In the genomic region with DNA sequence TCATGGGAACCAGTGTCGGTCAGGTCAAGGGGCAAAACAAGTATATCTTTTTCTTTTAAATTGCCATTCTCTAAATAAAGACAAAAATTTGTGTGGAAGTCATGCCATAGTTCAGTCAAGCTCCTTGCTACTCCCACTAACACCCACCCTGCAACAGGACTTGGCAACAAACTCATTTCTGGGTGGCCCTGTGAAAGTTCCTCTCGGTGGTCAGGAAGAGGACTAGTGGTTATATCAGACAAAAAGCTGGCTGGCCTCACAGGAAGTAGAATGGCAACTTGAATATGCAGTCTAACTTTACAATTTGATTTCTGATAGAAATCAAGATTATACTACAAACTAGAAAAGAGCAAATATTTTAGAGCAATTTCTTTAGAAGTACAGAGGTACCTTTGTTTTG, we compare ENCODE assay signal across 12 cellular contexts. TPM values are rescaled to one million over a fixed set of nuclear protein-coding genes. Genes with fewer than 3 reads are reported as not detected.
DNase-seq lines count a peak whose midpoint lies in the region; ATAC-seq and TF ChIP-seq lines count a peak whose summit lies in the region.
"Had no signal": no experiment of that assay in that cellular context is flagged by ENCODE, and none has a peak within 500 bp of the region (broad histone marks: within the 10 kb centered on the region; RNA-seq: fewer than 3 reads in every experiment).

No MANE protein-coding gene starts in this region.

- peaks cover 67 to 80% (median 75%) of the 10 kb centered on the region in 3 donors for H3K4me1 Mint-ChIP-seq in CD8-positive, alpha-beta memory T cell
- peaks cover 55% of the 10 kb centered on the region for H3K4me1 Mint-ChIP-seq in activated naive CD8-positive, alpha-beta T cell treated with anti-CD3 and anti-CD28 coated beads for 36 hours

- H3K9me2 ChIP-seq in Loucy (replicated peaks; ENCODE audit: low read depth, low read length): no peaks in the 10 kb centered on the region

- no peaks in the 10 kb centered on the region for H3K27me3 Mint-ChIP-seq in CD8-positive, alpha-beta memory T cell
- H3K27me3 Mint-ChIP-seq in activated naive CD8-positive, alpha-beta T cell treated with anti-CD3 and anti-CD28 coated beads for 36 hours: no peaks in the 10 kb centered on the region

- peaks cover 41% of the 10 kb centered on the region for H3K4me1 ChIP-seq in CD8-positive, alpha-beta memory T cell (ENCODE audit: insufficient read depth, low read length)
- H3K4me1 ChIP-seq in Loucy (ENCODE audit: insufficient read depth, low read length, poor library complexity, severe bottlenecking): peaks cover 60% of the 10 kb centered on the region
- H3K4me1 ChIP-seq in psoas muscle: peaks cover 71% of the 10 kb centered on the region
- H3K4me1 ChIP-seq: breast epithelium had no signal

- H3K9ac ChIP-seq in Loucy (ENCODE audit: low read depth, low read length, poor library complexity, severe bottlenecking): peak overlapping the region; percentile 42

- no peaks in the 10 kb centered on the region for H3K27me3 ChIP-seq in CD8-positive, alpha-beta memory T cell (ENCODE audit: insufficient read depth, low read length, poor library complexity, severe bottlenecking)
- no peaks in the 10 kb centered on the region for H3K27me3 ChIP-seq in Loucy (ENCODE audit: insufficient read depth, low read length, poor library complexity, severe bottlenecking)
- H3K27me3 ChIP-seq in psoas muscle (ENCODE audit: insufficient read depth in 3 of 3, low read length in 2 of 3): no peaks in the 10 kb centered on the region
- H3K27me3 ChIP-seq: breast epithelium had no signal

- no peak for TF ChIP-seq CTCF in Loucy (conservative IDR thresholded peaks at IDR 0.05; ENCODE audit: low read length)
- TF ChIP-seq CTCF in psoas muscle (IDR thresholded peaks at IDR 0.05): no peak

- no peak overlapping the region for H3K4me3 ChIP-seq in CD8-positive, alpha-beta memory T cell (ENCODE audit: low read length)
- peak overlapping the region; percentile 39 for H3K4me3 ChIP-seq in Loucy (ENCODE audit: low read length, poor library complexity, severe bottlenecking)
- H3K4me3 ChIP-seq in psoas muscle: no peak overlapping the region
- H3K4me3 ChIP-seq: breast epithelium had no signal

- POLR2A ChIA-PET in CD8-positive, alpha-beta memory T cell (lab: Charles Lee): interaction anchor here (0.7 to 1.5 kb wide), 3 partner anchors 10 to 12 kb away, joined by 3 to 4 read pairs (median 4); partner anchors contain the start of gene DHRS7

- no peak overlapping the region for H3K27ac ChIP-seq in CD8-positive, alpha-beta memory T cell (ENCODE audit: low read depth, low read length)
- peak overlapping the region; percentile 93 for H3K27ac ChIP-seq in psoas muscle
- H3K27ac ChIP-seq: breast epithelium had no signal

- H3K36me3 ChIP-seq in CD8-positive, alpha-beta memory T cell (ENCODE audit: insufficient read depth, low read length): peaks cover 21% of the 10 kb centered on the region
- H3K36me3 ChIP-seq in Loucy (ENCODE audit: insufficient read depth, low read length) (peaks cover 20% of the 10 kb centered on the region; the same call in 1 of the 2 replicates), psoas muscle (ENCODE audit: insufficient read depth in 1 of 2, low read depth in 1 of 2) (peaks cover 19 to 64% of the 10 kb centered on the region in 2 donors)
- H3K36me3 ChIP-seq: breast epithelium had no signal

- H3K79me2 ChIP-seq in Loucy (ENCODE audit: insufficient read depth, low read length): peaks cover 51% of the 10 kb centered on the region

- H3K27ac Mint-ChIP-seq in CD8-positive, alpha-beta memory T cell: peak overlapping the region; percentile 56 to 97 (median 83)
- H3K27ac Mint-ChIP-seq in activated naive CD8-positive, alpha-beta T cell treated with anti-CD3 and anti-CD28 coated beads for 36 hours: peak overlapping the region; percentile 79

- H3K36me3 Mint-ChIP-seq in CD8-positive, alpha-beta memory T cell: peaks cover 14 to 74% (median 18%) of the 10 kb centered on the region in 3 donors
- H3K36me3 Mint-ChIP-seq in activated naive CD8-positive, alpha-beta T cell treated with anti-CD3 and anti-CD28 coated beads for 36 hours: peaks cover 63% of the 10 kb centered on the region

- no peak overlapping the region for H2AFZ ChIP-seq in Loucy (ENCODE audit: low read length)

- peak overlapping the region in 6 of 7 donors; percentile 7 to 78 (median 22) for H3K4me3 Mint-ChIP-seq in CD8-positive, alpha-beta memory T cell
- H3K4me3 Mint-ChIP-seq in activated naive CD8-positive, alpha-beta T cell treated with anti-CD3 and anti-CD28 coated beads for 36 hours: no peak overlapping the region

- WGBS in psoas muscle, 3 donors: 74 to 80% (median 79%) methylated on average over 2 of the region's 2 CpGs

- H3K4me2 ChIP-seq in Loucy (ENCODE audit: low read depth, low read length, poor library complexity, severe bottlenecking): peak overlapping the region; percentile 67

- H3K9me3 Mint-ChIP-seq in CD8-positive, alpha-beta memory T cell: no peaks in the 10 kb centered on the region
- H3K9me3 Mint-ChIP-seq in activated naive CD8-positive, alpha-beta T cell treated with anti-CD3 and anti-CD28 coated beads for 36 hours: no peaks in the 10 kb centered on the region

- peaks cover 10% of the 10 kb centered on the region for H4K20me1 ChIP-seq in Loucy (ENCODE audit: insufficient read depth, low read length, poor library complexity, severe bottlenecking)

- DNase-seq in CD8-positive, alpha-beta memory T cell: peak in 1 of 5 donors; percentile 7
- no peak for DNase-seq in activated naive CD8-positive, alpha-beta T cell treated with anti-CD3 and anti-CD28 coated beads for 36 hours
- DNase-seq in psoas muscle (no peak), T1000 (lab: John Stamatoyannopoulos, UW) (no peak), DMS53 treated with DMSO at 0.1 percent for 48 hours (lab: John Stamatoyannopoulos, UW; ENCODE audit: unreplicated experiment) (no peak), retina (no peak)
- DNase-seq: activated CD4-positive, CD25-positive, alpha-beta regulatory T cell treated with anti-CD3 and anti-CD28 coated beads, Interleukin-2, amount 50 U/mL, for 72 hours; GOT3; NCI-H2171 had no signal

- H3K9me3 ChIP-seq in CD8-positive, alpha-beta memory T cell (ENCODE audit: low read length): no peaks in the 10 kb centered on the region
- no peaks in the 10 kb centered on the region for H3K9me3 ChIP-seq in Loucy (ENCODE audit: insufficient read depth, low read depth, low read length)
- H3K9me3 ChIP-seq in psoas muscle: no peaks in the 10 kb centered on the region
- H3K9me3 ChIP-seq: breast epithelium had no signal

- intact Hi-C loops in psoas muscle (cut with DNase I): no loop called here

- 0 out of 2 replicates have a peak, but pooled peaks cover 7% of the 10 kb centered on the region for H3F3A ChIP-seq in Loucy (ENCODE audit: low read depth)

- CTCF ChIA-PET in CD8-positive, alpha-beta memory T cell (lab: Charles Lee): interaction anchor here (1.1 to 3.1 kb wide), 2 partner anchors 11 to 30 kb away, joined by 3 to 15 read pairs; partner anchors contain the start of gene DHRS7

- ATAC-seq in psoas muscle: no peak
- ATAC-seq: sciatic nerve had no signal

RNA-seq across cellular contexts. Expression of gene DHRS7, which starts 11.2 kb away (rescaled TPM):
- total RNA-seq in CD8-positive, alpha-beta memory T cell: 10 to 100 TPM; 79.8 to 80.6 TPM
- polyA plus RNA-seq in CD8-positive, alpha-beta memory T cell: 272 TPM
- 10 to 100 TPM; 61.1 to 63.8 TPM for total RNA-seq in activated naive CD8-positive, alpha-beta T cell treated with anti-CD3 and anti-CD28 coated beads for 36 hours
- 100 to 1,000 TPM; 239 to 605 (median 497) TPM for total RNA-seq in psoas muscle
- 100 to 1,000 TPM; 374 to 743 (median 492) TPM for polyA plus RNA-seq in psoas muscle
